ENCODE assay signal across 8 cellular contexts in the genomic region with DNA sequence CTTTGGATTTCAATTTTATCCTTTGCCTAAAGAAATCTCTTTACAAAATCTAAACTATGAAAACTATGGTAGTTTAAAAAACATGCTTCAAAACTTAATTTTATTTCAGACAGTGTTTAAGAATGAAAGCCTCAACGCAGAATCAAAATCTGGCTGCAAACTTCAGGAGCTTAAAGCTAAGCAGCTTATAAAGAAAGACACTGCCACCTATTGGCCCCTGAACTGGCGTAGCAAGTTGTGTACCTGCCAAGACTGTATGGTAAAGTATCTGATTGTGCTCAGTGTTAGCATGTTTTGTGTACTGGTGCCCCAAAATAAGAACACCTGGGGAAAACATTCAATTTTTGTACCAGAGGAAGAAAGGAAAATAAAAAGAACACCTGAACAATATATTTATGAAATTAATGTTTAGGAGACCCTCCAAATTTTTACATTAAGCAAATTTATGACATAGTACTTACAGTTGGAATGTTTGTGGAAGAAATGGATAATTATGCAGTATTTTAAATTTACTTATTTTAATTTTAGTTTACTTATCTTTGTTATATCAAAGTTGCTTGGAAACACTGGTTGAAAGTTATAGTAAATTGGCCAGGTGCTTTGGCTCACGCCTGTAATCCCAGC. TPM values are rescaled to one million over a fixed set of nuclear protein-coding genes. Genes with fewer than 3 reads are reported as not detected.
A peak's percentile ranks its signal among the peaks of the same experiment; 100 is the strongest.
DNase-seq lines count a peak whose midpoint lies in the region; ATAC-seq and TF ChIP-seq lines count a peak whose summit lies in the region.

No MANE protein-coding gene starts in this region.

- H3K4me1 Mint-ChIP-seq in natural killer cell = no peaks in the 10 kb centered on the region
- H3K4me1 Mint-ChIP-seq in natural killer cell treated with Interleukin-12 subunit alpha and Interleukin-12 subunit beta and Interleukin-15 and Interleukin-18, amount 100 ng/mL, for 72 hours (ENCODE audit: low read depth in 2 of 2) = no peaks in the 10 kb centered on the region

- H3K27ac Mint-ChIP-seq in natural killer cell = no peak overlapping the region
- no peak overlapping the region for H3K27ac Mint-ChIP-seq in natural killer cell treated with Interleukin-12 subunit alpha and Interleukin-12 subunit beta and Interleukin-15 and Interleukin-18, amount 100 ng/mL, for 72 hours

- peak; percentile 71 to 78 (median 77) for ATAC-seq in natural killer cell
- ATAC-seq in natural killer cell treated with Interleukin-12 subunit alpha and Interleukin-12 subunit beta and Interleukin-15 and Interleukin-18, amount 100 ng/mL, for 72 hours = no peak
- peak; percentile 68 for ATAC-seq in HG03095 (IDR thresholded peaks at IDR 0.05; ENCODE audit: unreplicated experiment)
- peak in 3 of 4 donors; percentile 51 to 65 (median 65) for ATAC-seq in heart left ventricle

- TF ChIP-seq CTCF in natural killer cell (IDR thresholded peaks at IDR 0.05) = peak; percentile 51
- peak; percentile 16 to 62 (median 42) for TF ChIP-seq CTCF in heart left ventricle (IDR thresholded peaks at IDR 0.05)

- no peak for TF ChIP-seq POLR2A in heart left ventricle (IDR thresholded peaks at IDR 0.05)

- H3K4me3 ChIP-seq in heart left ventricle = no peak overlapping the region

- WGBS in heart left ventricle, 4 donors = 44 to 56% (median 49%) methylated on average over 3 of the region's 3 CpGs

- no peak overlapping the region for H3K4me3 Mint-ChIP-seq in natural killer cell
- no peak overlapping the region for H3K4me3 Mint-ChIP-seq in natural killer cell treated with Interleukin-12 subunit alpha and Interleukin-12 subunit beta and Interleukin-15 and Interleukin-18, amount 100 ng/mL, for 72 hours

- H3K9me3 Mint-ChIP-seq in natural killer cell = no peaks in the 10 kb centered on the region
- no peaks in the 10 kb centered on the region for H3K9me3 Mint-ChIP-seq in natural killer cell treated with Interleukin-12 subunit alpha and Interleukin-12 subunit beta and Interleukin-15 and Interleukin-18, amount 100 ng/mL, for 72 hours

- peaks cover 0 to 100% (median 99%) of the 10 kb centered on the region in 9 donors for H3K36me3 ChIP-seq in heart left ventricle

- no peaks in the 10 kb centered on the region for H3K9me3 ChIP-seq in heart left ventricle

- no peak for DNase-seq in natural killer cell
- no peak for DNase-seq in natural killer cell treated with Interleukin-12 subunit alpha and Interleukin-12 subunit beta and Interleukin-15 and Interleukin-18, amount 100 ng/mL, for 72 hours (ENCODE audit: low spot score)
- peak; percentile 77 for DNase-seq in NCI-H748 (lab: John Stamatoyannopoulos, UW; ENCODE audit: unreplicated experiment)
- DNase-seq in activated T-helper 1 cell treated with Interleukin-2 at 50 U/mL for 16 hours (ENCODE audit: low read depth) = peak; percentile 17
- no peak for DNase-seq in heart left ventricle
- peak; percentile 36 for DNase-seq in stimulated activated CD4-positive, alpha-beta T cell treated with anti-CD3 and anti-CD28 coated beads, Interleukin-4, amount 100 ng/mL, for 1 hour
- DNase-seq in GM19240 (ENCODE audit: insufficient read length, low spot score) = no peak

- no peaks in the 10 kb centered on the region for H3K27me3 Mint-ChIP-seq in natural killer cell (ENCODE audit: low read depth in 2 of 2)
- H3K27me3 Mint-ChIP-seq in natural killer cell treated with Interleukin-12 subunit alpha and Interleukin-12 subunit beta and Interleukin-15 and Interleukin-18, amount 100 ng/mL, for 72 hours = no peaks in the 10 kb centered on the region

- no peaks in the 10 kb centered on the region for H3K27me3 ChIP-seq in heart left ventricle

- intact Hi-C loops in natural killer cell (cut with micrococcal nuclease) (loop anchor here (1.0 to 2.0 kb wide), 3 partner anchors 103 to 266 kb away; no protein-coding TSS in a partner anchor), heart left ventricle (cut with DNase I) (loop anchor here in 2 of 10 donors (10.0 kb wide), 2 partner anchors 316 to 396 kb away; no protein-coding TSS in a partner anchor)

- H3K36me3 Mint-ChIP-seq in natural killer cell = peaks cover 7% of the 10 kb centered on the region
- peaks cover 27% of the 10 kb centered on the region for H3K36me3 Mint-ChIP-seq in natural killer cell treated with Interleukin-12 subunit alpha and Interleukin-12 subunit beta and Interleukin-15 and Interleukin-18, amount 100 ng/mL, for 72 hours

- no peaks in the 10 kb centered on the region for H3K4me1 ChIP-seq in heart left ventricle

- no peak overlapping the region for H3K27ac ChIP-seq in heart left ventricle

RNA-seq across cellular contexts. Expression of a gene that starts 12.2 kb away (rescaled TPM):
- total RNA-seq in natural killer cell (10 to 100 TPM; 17.0 to 23.4 (median 18.6) TPM), heart left ventricle (10 to 100 TPM; 19.6 to 27.1 (median 23.3) TPM)
- 10 to 100 TPM; 31.7 to 33.1 TPM for total RNA-seq in natural killer cell treated with Interleukin-12 subunit alpha and Interleukin-12 subunit beta and Interleukin-15 and Interleukin-18, amount 100 ng/mL, for 72 hours
- 10 to 100 TPM in 1 of 2 donors, 1 to 10 TPM in 1; 9.4 to 39.6 TPM for polyA plus RNA-seq in heart left ventricle

RNA-seq across cellular contexts. Expression of a gene that starts 12.3 kb away (rescaled TPM):
- total RNA-seq in natural killer cell (1 to 10 TPM; 3.2 to 6.6 (median 5.2) TPM), heart left ventricle (10 to 100 TPM; 10.3 to 25.5 (median 14.8) TPM)
- total RNA-seq in natural killer cell treated with Interleukin-12 subunit alpha and Interleukin-12 subunit beta and Interleukin-15 and Interleukin-18, amount 100 ng/mL, for 72 hours = 10 to 100 TPM; 12.9 to 15.7 TPM
- polyA plus RNA-seq in heart left ventricle = 10 to 100 TPM; 22.3 to 27.4 TPM

RNA-seq across cellular contexts. Expression of a gene that starts 34.1 kb away (rescaled TPM):
- total RNA-seq in natural killer cell (10 to 100 TPM in 1 of 3 donors, 1 to 10 TPM in 2; 6.1 to 13.1 (median 9.0) TPM), heart left ventricle (10 to 100 TPM in 8 of 9 donors, 1 to 10 TPM in 1; 8.8 to 29.3 (median 22.8) TPM)
- total RNA-seq in natural killer cell treated with Interleukin-12 subunit alpha and Interleukin-12 subunit beta and Interleukin-15 and Interleukin-18, amount 100 ng/mL, for 72 hours = 10 to 100 TPM in 1 of 2 donors, 1 to 10 TPM in 1; 8.6 to 11.5 TPM
- 10 to 100 TPM; 20.5 to 23.4 TPM for polyA plus RNA-seq in heart left ventricle

RNA-seq across cellular contexts. Expression of a gene that starts 34.5 kb away (rescaled TPM):
- total RNA-seq in natural killer cell = 100 to 1,000 TPM in 1 of 3 donors, 10 to 100 TPM in 2; 89.5 to 106 (median 91.4) TPM
- total RNA-seq in natural killer cell treated with Interleukin-12 subunit alpha and Interleukin-12 subunit beta and Interleukin-15 and Interleukin-18, amount 100 ng/mL, for 72 hours = 10 to 100 TPM; 18.3 to 30.2 TPM
- 10 to 100 TPM; 45.7 to 87.0 (median 56.8) TPM for total RNA-seq in heart left ventricle
- polyA plus RNA-seq in heart left ventricle = 10 to 100 TPM; 26.6 to 36.7 TPM

Comparison
In these comparisons a context has a peak if more than half of its experiments do, and no peak if none do; other contexts are left out.
1. ATAC-seq: peak in natural killer cell (3 of 3), HG03095 (single experiment) and heart left ventricle (3 of 4); none in natural killer cell treated with Interleukin-12 subunit alpha and Interleukin-12 subunit beta and Interleukin-15 and Interleukin-18, amount 100 ng/mL, for 72 hours (0 of 2).
2. DNase-seq: peak in NCI-H748 (single experiment), activated T-helper 1 cell treated with Interleukin-2 at 50 U/mL for 16 hours (single experiment) and stimulated activated CD4-positive, alpha-beta T cell treated with anti-CD3 and anti-CD28 coated beads, Interleukin-4, amount 100 ng/mL, for 1 hour (single experiment); none in natural killer cell (single experiment), natural killer cell treated with Interleukin-12 subunit alpha and Interleukin-12 subunit beta and Interleukin-15 and Interleukin-18, amount 100 ng/mL, for 72 hours (single experiment), heart left ventricle (0 of 5) and GM19240 (single experiment).